ENCODE assay signal across 21 cellular contexts in genomic region chr16:27291106-27291505, GRCh38. TPM values are rescaled to one million over a fixed set of nuclear protein-coding genes. Genes with fewer than 3 reads are reported as not detected.
DNase-seq lines count a peak whose midpoint lies in the region; ATAC-seq and TF ChIP-seq lines count a peak whose summit lies in the region.
"Had no signal": no experiment of that assay in that cellular context is flagged by ENCODE, and none has a peak within 500 bp of the region (broad histone marks: within the 10 kb centered on the region; RNA-seq: fewer than 3 reads in every experiment).

No MANE protein-coding gene starts in this region.

- TF ChIP-seq POLR2A in gastroesophageal sphincter (IDR thresholded peaks at IDR 0.05): no peak

- CTCF ChIA-PET in activated CD8-positive, alpha-beta memory T cell treated with anti-CD3 and anti-CD28 coated beads, Interleukin-2, amount 10 ng/mL, durations not matched to agents 7 days and 5 days (lab: Charles Lee): no interaction called here

- peak; percentile 25 for DNase-seq in activated CD4-positive, CD25-positive, alpha-beta regulatory T cell treated with anti-CD3 and anti-CD28 coated beads, Interleukin-2, amount 50 U/mL, for 72 hours
- DNase-seq in activated CD4-positive, CD25-positive, alpha-beta regulatory T cell (lab: John Stamatoyannopoulos, UW): no peak
- DNase-seq in activated CD8-positive, alpha-beta memory T cell treated with anti-CD3 and anti-CD28 coated beads, Interleukin-2, amount 10 ng/mL, durations not matched to agents 7 days and 5 days: peak; percentile 33
- DNase-seq in sciatic nerve (ENCODE audit: low spot score) (peak; percentile 55), endothelial cell (ENCODE audit: low spot score) (no peak), SIG-M5 (lab: John Stamatoyannopoulos, UW) (no peak)
- DNase-seq: Caco-2; CD4-positive, CD25-positive, alpha-beta regulatory T cell; H9; Karpas-422; MG63; NCI-H1092; NCI-H146; NCI-H2081 treated with DMSO at 0.1 percent for 48 hours; NCI-H510A treated with DMSO at 0.1 percent for 48 hours; NCI-H82; PC-3 had no signal

- no peaks in the 10 kb centered on the region for H3K27me3 Mint-ChIP-seq in activated CD8-positive, alpha-beta memory T cell treated with anti-CD3 and anti-CD28 coated beads, Interleukin-2, amount 10 ng/mL, durations not matched to agents 7 days and 5 days
- peaks cover 7% of the 10 kb centered on the region for H3K27me3 Mint-ChIP-seq in endothelial cell (ENCODE audit: unreplicated experiment)
- H3K27me3 Mint-ChIP-seq: B cell had no signal

- H3K4me3 Mint-ChIP-seq in activated CD8-positive, alpha-beta memory T cell treated with anti-CD3 and anti-CD28 coated beads, Interleukin-2, amount 10 ng/mL, durations not matched to agents 7 days and 5 days: no peak overlapping the region
- no peak overlapping the region for H3K4me3 Mint-ChIP-seq in endothelial cell (ENCODE audit: unreplicated experiment)
- H3K4me3 Mint-ChIP-seq: B cell; CD4-positive, CD25-positive, alpha-beta regulatory T cell; H9 had no signal

- TF ChIP-seq EP300 in gastroesophageal sphincter (IDR thresholded peaks at IDR 0.05): no peak

- H3K4me1 Mint-ChIP-seq in activated CD8-positive, alpha-beta memory T cell treated with anti-CD3 and anti-CD28 coated beads, Interleukin-2, amount 10 ng/mL, durations not matched to agents 7 days and 5 days: peaks cover 26% of the 10 kb centered on the region
- peaks cover 12% of the 10 kb centered on the region for H3K4me1 Mint-ChIP-seq in endothelial cell (ENCODE audit: unreplicated experiment)
- H3K4me1 Mint-ChIP-seq: H9 had no signal

- H3K4me1 ChIP-seq in gastroesophageal sphincter: peaks cover 0 to 13% (median 11%) of the 10 kb centered on the region in 3 donors
- H3K4me1 ChIP-seq: Caco-2 had no signal

- TF ChIP-seq CTCF in gastroesophageal sphincter (IDR thresholded peaks at IDR 0.05) (no peak), endothelial cell (IDR thresholded peaks at IDR 0.05; ENCODE audit: unreplicated experiment) (no peak)

- no peaks in the 10 kb centered on the region for H3K9me3 Mint-ChIP-seq in activated CD8-positive, alpha-beta memory T cell treated with anti-CD3 and anti-CD28 coated beads, Interleukin-2, amount 10 ng/mL, durations not matched to agents 7 days and 5 days (ENCODE audit: low read depth)
- H3K9me3 Mint-ChIP-seq in endothelial cell (ENCODE audit: unreplicated experiment): no peaks in the 10 kb centered on the region
- H3K9me3 Mint-ChIP-seq: H9 had no signal

- no peaks in the 10 kb centered on the region for H3K9me3 ChIP-seq in gastroesophageal sphincter
- H3K9me3 ChIP-seq: Caco-2 had no signal

- no peak for ATAC-seq in activated CD8-positive, alpha-beta memory T cell treated with anti-CD3 and anti-CD28 coated beads, Interleukin-2, amount 10 ng/mL, durations not matched to agents 7 days and 5 days
- ATAC-seq in gastroesophageal sphincter (peak; percentile 57), sciatic nerve (peak; percentile 77), GM19395 (IDR thresholded peaks at IDR 0.05; ENCODE audit: unreplicated experiment) (no peak)
- ATAC-seq: PC-3 had no signal

- H3K27ac Mint-ChIP-seq in activated CD8-positive, alpha-beta memory T cell treated with anti-CD3 and anti-CD28 coated beads, Interleukin-2, amount 10 ng/mL, durations not matched to agents 7 days and 5 days: no peak overlapping the region
- H3K27ac Mint-ChIP-seq in endothelial cell (ENCODE audit: unreplicated experiment): no peak overlapping the region
- H3K27ac Mint-ChIP-seq: H9 had no signal

- no peaks in the 10 kb centered on the region for H3K36me3 ChIP-seq in gastroesophageal sphincter
- H3K36me3 ChIP-seq: MG63 had no signal

- no peak overlapping the region for H3K4me3 ChIP-seq in gastroesophageal sphincter
- H3K4me3 ChIP-seq: MG63 had no signal

- WGBS in gastroesophageal sphincter (ENCODE audit: low coverage in 1 of 2), 2 donors: 29 to 53% methylated on average over 5 of the region's 5 CpGs

- H3K36me3 Mint-ChIP-seq in activated CD8-positive, alpha-beta memory T cell treated with anti-CD3 and anti-CD28 coated beads, Interleukin-2, amount 10 ng/mL, durations not matched to agents 7 days and 5 days: peaks cover 4% of the 10 kb centered on the region
- H3K36me3 Mint-ChIP-seq in endothelial cell (ENCODE audit: low read depth, unreplicated experiment): no peaks in the 10 kb centered on the region

- H3K27me3 ChIP-seq in gastroesophageal sphincter: no peaks in the 10 kb centered on the region
- H3K27me3 ChIP-seq: MG63 had no signal

- intact Hi-C loops in sciatic nerve (cut with DNase I): no loop called here

- H3K27ac ChIP-seq in gastroesophageal sphincter: peak overlapping the region in 3 of 4 donors; percentile 60 to 75 (median 64)
- H3K27ac ChIP-seq: 22Rv1 had no signal

RNA-seq across cellular contexts. Expression of gene NSMCE1, which starts 22.5 kb away (rescaled TPM):
- total RNA-seq in activated CD8-positive, alpha-beta memory T cell treated with anti-CD3 and anti-CD28 coated beads, Interleukin-2, amount 10 ng/mL, durations not matched to agents 7 days and 5 days: 10 to 100 TPM; 75.9 to 94.0 TPM
- total RNA-seq in gastroesophageal sphincter (10 to 100 TPM; 48.4 to 66.0 (median 63.3) TPM), sciatic nerve (39.5 TPM), endothelial cell (ENCODE audit: unreplicated experiment) (21.0 TPM)

RNA-seq across cellular contexts. Expression of gene IL4R, which starts 22.7 kb away (rescaled TPM):
- total RNA-seq in activated CD8-positive, alpha-beta memory T cell treated with anti-CD3 and anti-CD28 coated beads, Interleukin-2, amount 10 ng/mL, durations not matched to agents 7 days and 5 days: 100 to 1,000 TPM; 155 to 190 TPM
- total RNA-seq in gastroesophageal sphincter: 100 to 1,000 TPM in 2 of 4 donors, 10 to 100 TPM in 2; 72.3 to 212 (median 110) TPM
- total RNA-seq in sciatic nerve: 62.8 TPM
- 45.7 TPM for total RNA-seq in endothelial cell (ENCODE audit: unreplicated experiment)

Comparison
In these comparisons a context has a peak if more than half of its experiments do, and no peak if none do; other contexts are left out.
1. DNase-seq: peak in activated CD4-positive, CD25-positive, alpha-beta regulatory T cell treated with anti-CD3 and anti-CD28 coated beads, Interleukin-2, amount 50 U/mL, for 72 hours (single experiment), activated CD8-positive, alpha-beta memory T cell treated with anti-CD3 and anti-CD28 coated beads, Interleukin-2, amount 10 ng/mL, durations not matched to agents 7 days and 5 days (single experiment) and sciatic nerve (single experiment); none in activated CD4-positive, CD25-positive, alpha-beta regulatory T cell (0 of 4), endothelial cell (single experiment) and SIG-M5 (single experiment).
2. ATAC-seq: peak in gastroesophageal sphincter (single experiment) and sciatic nerve (single experiment); none in activated CD8-positive, alpha-beta memory T cell treated with anti-CD3 and anti-CD28 coated beads, Interleukin-2, amount 10 ng/mL, durations not matched to agents 7 days and 5 days (single experiment) and GM19395 (single experiment).